Comparison of ENCODE assay signal across 1 cellular context in genomic region chr2:75456825-75457224, GRCh38.
TF ChIP-seq lines count a peak whose summit lies in the region.

No MANE protein-coding gene starts in this region.

TF ChIP-seq in GM23338, 12 proteins besides CTCF, POLR2A, EP300 and RAD21 (continued from another document):
- TF ChIP-seq ETS1 (IDR thresholded peaks at IDR 0.05): no peak
- TF ChIP-seq STAT1 (IDR thresholded peaks at IDR 0.05; ENCODE audit: unreplicated experiment): no peak
- TF ChIP-seq ZNF331 (CRISPR knock-in tag; IDR thresholded peaks at IDR 0.05; ENCODE audit: low read depth): no peak
- TF ChIP-seq NANOG (IDR thresholded peaks at IDR 0.05; ENCODE audit: borderline replicate concordance): no peak
- TF ChIP-seq EZH2phosphoT487 (IDR thresholded peaks at IDR 0.05; ENCODE audit: unreplicated experiment): no peak
TF ChIP-seq in GM23338: peak in this region for 0.
